Comparison of ENCODE assay signal across 9 cellular contexts in the genomic region with DNA sequence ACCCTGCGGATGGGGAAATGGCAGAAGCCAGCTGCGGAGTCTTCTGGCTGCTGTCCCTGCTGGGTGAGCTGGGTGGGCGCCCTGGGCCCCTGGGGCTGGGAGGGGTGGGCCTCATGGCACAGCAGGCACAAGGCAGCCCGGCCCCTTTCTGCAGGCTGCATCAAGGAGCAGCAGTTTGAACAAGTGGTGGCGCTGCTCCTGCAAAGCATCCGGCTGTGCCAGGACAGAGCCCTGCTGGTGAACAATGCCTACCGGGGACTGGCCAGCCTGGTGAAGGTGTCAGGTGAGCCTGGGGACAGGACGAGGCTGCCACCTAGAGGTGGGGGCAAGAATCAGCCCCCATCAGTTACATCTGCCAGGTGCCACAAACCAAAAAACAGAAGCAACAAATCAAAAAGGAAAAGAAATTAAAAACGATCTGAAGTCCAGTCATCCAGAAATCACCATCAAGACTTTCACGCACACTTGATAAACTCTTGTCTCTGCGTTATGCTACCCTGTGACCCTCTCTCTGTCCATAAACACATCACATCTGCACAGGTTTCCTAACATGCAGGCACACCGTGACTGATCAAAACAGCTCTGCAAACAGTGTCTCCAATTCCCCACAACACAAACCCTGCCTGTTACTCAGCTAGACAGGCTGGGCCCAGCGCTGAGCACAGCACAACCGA. TPM values are rescaled to one million over a fixed set of nuclear protein-coding genes. Genes with fewer than 3 reads are reported as not detected.
DNase-seq lines count a peak whose midpoint lies in the region; ATAC-seq and TF ChIP-seq lines count a peak whose summit lies in the region.
"Had no signal": no experiment of that assay in that cellular context is flagged by ENCODE, and none has a peak within 500 bp of the region (broad histone marks: within the 10 kb centered on the region; RNA-seq: fewer than 3 reads in every experiment).

No MANE protein-coding gene starts in this region.

- H3K4me1 ChIP-seq in Peyer's patch: no peaks in the 10 kb centered on the region
- H3K4me1 ChIP-seq: BLaER1 had no signal

- ATAC-seq in HG03378 (IDR thresholded peaks at IDR 0.05; ENCODE audit: unreplicated experiment): no peak

- H3K36me3 ChIP-seq in Peyer's patch: peaks cover 0 to 45% (median 0%) of the 10 kb centered on the region in 3 donors

- no peak overlapping the region for H3K4me3 ChIP-seq in Peyer's patch
- H3K4me3 ChIP-seq: BLaER1 had no signal

- no peak overlapping the region for H3K27ac ChIP-seq in Peyer's patch

- DNase-seq in NCI-H1417 (lab: John Stamatoyannopoulos, UW) (peak; percentile 5 to 56 (median 21)), NCI-H1417 treated with DMSO at 0.1 percent for 48 hours (lab: John Stamatoyannopoulos, UW) (no peak), Peyer's patch (peak in 2 of 3 donors; percentile 74 to 78), left kidney (ENCODE audit: low read depth, low spot score) (peak; percentile 40)
- peak; percentile 66 for DNase-seq in activated naive CD4-positive, alpha-beta T cell treated with anti-CD3 and anti-CD28 coated beads, Interleukin-2, amount 50 U/mL, for 16 hours
- DNase-seq in stimulated activated CD8-positive, alpha-beta memory T cell treated with anti-CD3 and anti-CD28 coated beads, Interleukin-7, amount 100 ng/mL, for 24 hours (ENCODE audit: low read depth): peak; percentile 26
- no peak for DNase-seq in NK-92 treated with Interleukin-12 subunit alpha and Interleukin-12 subunit beta, amount 100 ng/mL, for 24 hours (lab: John Stamatoyannopoulos, UW)

- TF ChIP-seq CTCF in Peyer's patch (IDR thresholded peaks at IDR 0.05): peak; percentile 7 to 88 (median 76)

- no peaks in the 10 kb centered on the region for H3K27me3 ChIP-seq in Peyer's patch
- H3K27me3 ChIP-seq: BLaER1 had no signal

- TF ChIP-seq POLR2A in Peyer's patch (IDR thresholded peaks at IDR 0.05): no peak

- no peaks in the 10 kb centered on the region for H3K9me3 ChIP-seq in Peyer's patch
- H3K9me3 ChIP-seq: BLaER1 had no signal

RNA-seq across cellular contexts. Expression of a gene that starts 13.9 kb away (rescaled TPM):
- total RNA-seq in Peyer's patch: 10 to 100 TPM; 15.6 to 37.1 (median 19.4) TPM

RNA-seq across cellular contexts. Expression of a gene that starts 18.3 kb away (rescaled TPM):
- total RNA-seq in Peyer's patch: 10 to 100 TPM in 1 of 4 donors, 1 to 10 TPM in 3; 4.4 to 13.2 (median 5.7) TPM

RNA-seq across cellular contexts. Expression of a gene that starts 27.7 kb away (rescaled TPM):
- total RNA-seq in Peyer's patch: under 1 TPM in 1 of 4 donors, not detected in 3; 0.94 TPM

RNA-seq across cellular contexts. Expression of a gene that starts 28.0 kb away (rescaled TPM):
- 100 to 1,000 TPM in 3 of 4 donors, 10 to 100 TPM in 1; 56.9 to 281 (median 225) TPM for total RNA-seq in Peyer's patch

RNA-seq across cellular contexts. Expression of a gene that starts 47.6 kb away (rescaled TPM):
- 10 to 100 TPM in 3 of 4 donors, 1 to 10 TPM in 1; 5.4 to 18.9 (median 15.3) TPM for total RNA-seq in Peyer's patch

Comparison
In these comparisons a context has a peak if more than half of its experiments do, and no peak if none do; other contexts are left out.
1. DNase-seq: peak in NCI-H1417 (3 of 3), Peyer's patch (2 of 3), activated naive CD4-positive, alpha-beta T cell treated with anti-CD3 and anti-CD28 coated beads, Interleukin-2, amount 50 U/mL, for 16 hours (single experiment), left kidney (single experiment) and stimulated activated CD8-positive, alpha-beta memory T cell treated with anti-CD3 and anti-CD28 coated beads, Interleukin-7, amount 100 ng/mL, for 24 hours (single experiment); none in NCI-H1417 treated with DMSO at 0.1 percent for 48 hours (single experiment) and NK-92 treated with Interleukin-12 subunit alpha and Interleukin-12 subunit beta, amount 100 ng/mL, for 24 hours (single experiment).